Comparison of ENCODE assay signal across 30 cellular contexts in the genomic region with DNA sequence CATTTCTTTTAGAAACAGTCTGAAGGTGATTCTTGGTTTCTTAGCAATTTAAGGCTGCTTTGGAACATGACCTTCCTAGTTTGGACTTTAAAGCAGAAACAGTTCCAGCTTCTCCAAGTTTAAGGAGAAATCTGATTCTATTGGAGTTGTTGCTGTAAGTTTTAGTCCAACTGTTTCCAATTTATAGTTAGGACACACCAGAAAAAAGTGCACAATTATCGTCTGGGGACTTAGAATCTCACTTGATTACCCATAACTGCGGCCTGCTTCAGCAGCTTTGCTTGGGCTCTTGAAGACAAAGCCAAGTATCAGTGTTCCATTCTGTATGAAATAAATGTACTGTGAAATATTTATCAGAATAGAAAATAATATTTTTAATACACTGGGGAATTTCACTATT.
"Had no signal": no experiment of that assay in that cellular context is flagged by ENCODE, and none has a peak within 500 bp of the region (broad histone marks: within the 10 kb centered on the region; RNA-seq: fewer than 3 reads in every experiment).

No MANE protein-coding gene starts in this region.

- H3K9ac ChIP-seq: KMS-11 had no signal

- H3K27me3 ChIP-seq: brain microvascular endothelial cell, MG63, SJCRH30 had no signal

- H3K36me3 ChIP-seq: brain microvascular endothelial cell, MG63, SJCRH30 had no signal

- H3K4me3 Mint-ChIP-seq: activated CD4-positive, alpha-beta T cell treated with anti-CD3 and anti-CD28 coated beads, Interleukin-2, amount 10 ng/mL, durations not matched to agents 24 days and 14 days; activated CD8-positive, alpha-beta memory T cell treated with anti-CD3 and anti-CD28 coated beads, Interleukin-2, amount 10 ng/mL, durations not matched to agents 7 days and 5 days; activated naive CD8-positive, alpha-beta T cell treated with anti-CD3 and anti-CD28 coated beads, Interleukin-2, amount 50 U/mL, for 24 hours; activated T-cell treated with anti-CD3 and anti-CD28 coated beads, Interleukin-2, amount 50 U/mL, for 24 hours; activated T-helper 1 cell treated with anti-CD3 and anti-CD28 coated beads, Interleukin-12 subunit alpha, Interleukin-12 subunit beta, Interleukin-2, Interleukin-4 antibody, amounts not matched to agents 30 ng/mL and 10 ng/mL and 1 ng/mL, durations not matched to agents 14 hours and 24 hours and 36 hours; T-helper 1 cell treated with Interleukin-12 subunit alpha and Interleukin-12 subunit beta and Interleukin-4 antibody, amounts not matched to agents 30 μg/mL and 1 μg/mL, for 36 hours; WTC11 had no signal

- H3K27me3 Mint-ChIP-seq: activated CD4-positive, alpha-beta T cell treated with anti-CD3 and anti-CD28 coated beads, Interleukin-2, amount 10 ng/mL, durations not matched to agents 24 days and 14 days; activated CD8-positive, alpha-beta memory T cell treated with anti-CD3 and anti-CD28 coated beads, Interleukin-2, amount 10 ng/mL, durations not matched to agents 7 days and 5 days; activated naive CD8-positive, alpha-beta T cell treated with anti-CD3 and anti-CD28 coated beads, Interleukin-2, amount 50 U/mL, for 24 hours; activated T-cell treated with anti-CD3 and anti-CD28 coated beads, Interleukin-2, amount 50 U/mL, for 24 hours had no signal

- DNase-seq: activated CD4-positive, alpha-beta T cell treated with anti-CD3 and anti-CD28 coated beads, Interleukin-2, amount 10 ng/mL, durations not matched to agents 24 days and 14 days; activated CD4-positive, alpha-beta T cell treated with anti-CD3 and anti-CD28 coated beads, Interleukin-2, amount 50 U/mL, for 48 hours; activated CD4-positive, CD25-positive, alpha-beta regulatory T cell treated with anti-CD3 and anti-CD28 coated beads, Interleukin-2, amount 50 U/mL, for 72 hours; activated CD8-positive, alpha-beta memory T cell treated with anti-CD3 and anti-CD28 coated beads, Interleukin-2, amount 10 ng/mL, durations not matched to agents 7 days and 5 days; activated effector memory CD4-positive, alpha-beta T cell treated with Interleukin-2 at 50 U/mL for 16 hours; activated naive CD4-positive, alpha-beta T cell; activated naive CD8-positive, alpha-beta T cell treated with anti-CD3 and anti-CD28 coated beads, Interleukin-2, amount 50 U/mL, for 24 hours; activated T-cell treated with anti-CD3 and anti-CD28 coated beads, Interleukin-2, amount 50 U/mL, for 24 hours; amygdala; brain microvascular endothelial cell; central memory CD4-positive, alpha-beta T cell; MG63; MV-4-11; NCI-H1092 treated with DMSO at 0.1 percent for 48 hours; NCI-H1417 treated with DMSO at 0.1 percent for 48 hours; NCI-H1694 treated with DMSO at 0.1 percent for 48 hours; NCI-H2029 treated with DMSO at 0.1 percent for 48 hours; NCI-H510A treated with DMSO at 0.1 percent for 48 hours; NCI-H69; NK-92 treated with Interleukin-12 subunit alpha and Interleukin-12 subunit beta, amount 100 ng/mL, for 24 hours; OCI-M1; RPMI8226; SJCRH30 had no signal

- H3K4me1 Mint-ChIP-seq: activated CD4-positive, alpha-beta T cell treated with anti-CD3 and anti-CD28 coated beads, Interleukin-2, amount 10 ng/mL, durations not matched to agents 24 days and 14 days; activated CD8-positive, alpha-beta memory T cell treated with anti-CD3 and anti-CD28 coated beads, Interleukin-2, amount 10 ng/mL, durations not matched to agents 7 days and 5 days; activated naive CD8-positive, alpha-beta T cell treated with anti-CD3 and anti-CD28 coated beads, Interleukin-2, amount 50 U/mL, for 24 hours had no signal

- H3K9me3 ChIP-seq: MG63, SJCRH30 had no signal

- H3K36me3 Mint-ChIP-seq: activated naive CD4-positive, alpha-beta T cell treated with anti-CD3 and anti-CD28 coated beads, Interleukin-2, amount 50 U/mL, for 72 hours had no signal

- H3K4me2 ChIP-seq: KMS-11 had no signal

- H3K4me1 ChIP-seq: SJCRH30 had no signal

- ATAC-seq: activated CD8-positive, alpha-beta memory T cell treated with anti-CD3 and anti-CD28 coated beads, Interleukin-2, amount 10 ng/mL, durations not matched to agents 7 days and 5 days; activated naive CD4-positive, alpha-beta T cell treated with anti-CD3 and anti-CD28 coated beads, Interleukin-2, amount 50 U/mL, for 72 hours; activated naive CD8-positive, alpha-beta T cell treated with anti-CD3 and anti-CD28 coated beads, Interleukin-2, amount 50 U/mL, for 24 hours; Panc1; Right ventricle myocardium inferior; WTC11 had no signal

- H3K27ac Mint-ChIP-seq: activated CD4-positive, alpha-beta T cell treated with anti-CD3 and anti-CD28 coated beads, Interleukin-2, amount 10 ng/mL, durations not matched to agents 24 days and 14 days; activated CD8-positive, alpha-beta memory T cell treated with anti-CD3 and anti-CD28 coated beads, Interleukin-2, amount 10 ng/mL, durations not matched to agents 7 days and 5 days; activated naive CD4-positive, alpha-beta T cell treated with anti-CD3 and anti-CD28 coated beads, Interleukin-2, amount 50 U/mL, for 72 hours; activated naive CD8-positive, alpha-beta T cell treated with anti-CD3 and anti-CD28 coated beads, Interleukin-2, amount 50 U/mL, for 24 hours; activated T-cell treated with anti-CD3 and anti-CD28 coated beads, Interleukin-2, amount 50 U/mL, for 24 hours; activated T-helper 1 cell treated with anti-CD3 and anti-CD28 coated beads, Interleukin-12 subunit alpha, Interleukin-12 subunit beta, Interleukin-2, Interleukin-4 antibody, amounts not matched to agents 30 ng/mL and 10 ng/mL and 1 ng/mL, durations not matched to agents 14 hours and 24 hours and 36 hours; T-helper 1 cell treated with Interleukin-12 subunit alpha and Interleukin-12 subunit beta and Interleukin-4 antibody, amounts not matched to agents 30 μg/mL and 1 μg/mL, for 36 hours; WTC11 had no signal

- H3K4me3 ChIP-seq: MG63, SJCRH30 had no signal

- H3K27ac ChIP-seq: brain microvascular endothelial cell, KMS-11, SJCRH30 had no signal

- H3K9me3 Mint-ChIP-seq: activated CD4-positive, alpha-beta T cell treated with anti-CD3 and anti-CD28 coated beads, Interleukin-2, amount 10 ng/mL, durations not matched to agents 24 days and 14 days; activated naive CD4-positive, alpha-beta T cell treated with anti-CD3 and anti-CD28 coated beads, Interleukin-2, amount 50 U/mL, for 72 hours; activated naive CD8-positive, alpha-beta T cell treated with anti-CD3 and anti-CD28 coated beads, Interleukin-2, amount 50 U/mL, for 24 hours; activated T-cell treated with anti-CD3 and anti-CD28 coated beads, Interleukin-2, amount 50 U/mL, for 24 hours; activated T-helper 1 cell treated with anti-CD3 and anti-CD28 coated beads, Interleukin-12 subunit alpha, Interleukin-12 subunit beta, Interleukin-2, Interleukin-4 antibody, amounts not matched to agents 30 ng/mL and 10 ng/mL and 1 ng/mL, durations not matched to agents 14 hours and 24 hours and 36 hours; T-helper 1 cell treated with Interleukin-12 subunit alpha and Interleukin-12 subunit beta and Interleukin-4 antibody, amounts not matched to agents 30 μg/mL and 1 μg/mL, for 36 hours had no signal
